ENCODE assay signal across 32 cellular contexts in genomic region chr2:217597681-217598080, GRCh38.
DNase-seq lines count a peak whose midpoint lies in the region; ATAC-seq, FAIRE-seq and TF ChIP-seq lines count a peak whose summit lies in the region.
"Had no signal": no experiment of that assay in that cellular context is flagged by ENCODE, and none has a peak within 500 bp of the region (broad histone marks: within the 10 kb centered on the region; RNA-seq: fewer than 3 reads in every experiment).

No MANE protein-coding gene starts in this region.

- TF ChIP-seq EP300 in H1 (IDR thresholded peaks at IDR 0.05; ENCODE audit: borderline replicate concordance in 1 of 2, low read depth in 2 of 2, low read length in 2 of 2): no peak
- TF ChIP-seq EP300 in esophagus muscularis mucosa (IDR thresholded peaks at IDR 0.05): no peak

- no peaks in the 10 kb centered on the region for H4K20me1 ChIP-seq in H1 (replicated peaks in 1 of 2; ENCODE audit: control insufficient read depth in 1 of 2, insufficient read depth in 2 of 2, low read length in 2 of 2)
- no peaks in the 10 kb centered on the region for H4K20me1 ChIP-seq in hepatocyte (ENCODE audit: insufficient read depth, poor library complexity, severe bottlenecking)
- H4K20me1 ChIP-seq: BLaER1; BLaER1 treated with 17β-estradiol and CSF1 and Interleukin-3, amounts not matched to agents 10 nM and 100 nM had no signal

- H3K18ac ChIP-seq in H1 (ENCODE audit: extremely low read depth, low read length): no peak overlapping the region

- no peak overlapping the region for H3K9ac ChIP-seq in H1 (replicated peaks in 1 of 4; ENCODE audit: extremely low read depth in 1 of 4, low read depth in 3 of 4, low read length in 3 of 4)
- H3K9ac ChIP-seq: BLaER1; BLaER1 treated with 17β-estradiol and CSF1 and Interleukin-3, amounts not matched to agents 10 nM and 100 nM had no signal

- H2BK120ac ChIP-seq in H1 (replicated peaks; ENCODE audit: low read depth, low read length): no peak overlapping the region

- no peak for TF ChIP-seq CTCF in H1 (IDR thresholded peaks at IDR 0.05; ENCODE audit: control extremely low read depth in 1 of 3, insufficient read depth in 1 of 3, low read depth in 1 of 3, low read length in 3 of 3)
- TF ChIP-seq CTCF in esophagus muscularis mucosa (IDR thresholded peaks at IDR 0.05): no peak
- TF ChIP-seq CTCF in hepatocyte (IDR thresholded peaks at IDR 0.05; ENCODE audit: poor library complexity): no peak
- no peak for TF ChIP-seq CTCF in GM13977 (IDR thresholded peaks at IDR 0.05; ENCODE audit: extremely low read depth, insufficient read depth, missing control alignments)

- H3K4ac ChIP-seq in H1 (replicated peaks; ENCODE audit: insufficient read length, low read depth, low read length): no peak overlapping the region

- no peak overlapping the region for H2AK5ac ChIP-seq in H1 (ENCODE audit: low read depth, low read length)

- no peak for ATAC-seq in HG02642 (IDR thresholded peaks at IDR 0.05; ENCODE audit: poor library complexity, unreplicated experiment)
- ATAC-seq: A549; CD8-positive, alpha-beta T cell had no signal

- no peak overlapping the region for H4K5ac ChIP-seq in H1 (ENCODE audit: insufficient read length, low read depth, low read length)

- no peak overlapping the region for H3K27ac ChIP-seq in H1 (ENCODE audit: low read depth, low read length)
- no peak overlapping the region for H3K27ac ChIP-seq in esophagus muscularis mucosa (replicated peaks in 1 of 4)
- no peak overlapping the region for H3K27ac ChIP-seq in hepatocyte
- H3K27ac ChIP-seq: 22Rv1; A549; BLaER1; BLaER1 treated with 17β-estradiol and CSF1 and Interleukin-3, amounts not matched to agents 10 nM and 100 nM; C4-2B had no signal

- H3K79me2 ChIP-seq in H1 (ENCODE audit: control insufficient read depth in 1 of 2, insufficient read depth in 2 of 2, low read length in 2 of 2) (no peaks in the 10 kb centered on the region), hepatocyte (no peaks in the 10 kb centered on the region)

- no peaks in the 10 kb centered on the region for H3K27me3 ChIP-seq in H1 (replicated peaks in 1 of 4; ENCODE audit: control insufficient read depth in 3 of 4, extremely low read depth in 1 of 4, insufficient read depth in 3 of 4, low read length in 3 of 4)
- no peaks in the 10 kb centered on the region for H3K27me3 ChIP-seq in esophagus muscularis mucosa
- no peaks in the 10 kb centered on the region for H3K27me3 ChIP-seq in hepatocyte
- H3K27me3 ChIP-seq: BE2C; BLaER1; BLaER1 treated with 17β-estradiol and CSF1 and Interleukin-3, amounts not matched to agents 10 nM and 100 nM had no signal

- no peaks in the 10 kb centered on the region for H3K9me2 ChIP-seq in hepatocyte (replicated peaks; ENCODE audit: insufficient read depth)

- no peak overlapping the region for H3K4me2 ChIP-seq in H1 (ENCODE audit: insufficient read depth in 1 of 2, low read depth in 2 of 2, low read length in 2 of 2)
- peak overlapping the region; percentile 32 for H3K4me2 ChIP-seq in hepatocyte
- H3K4me2 ChIP-seq: A549; BLaER1; BLaER1 treated with 17β-estradiol and CSF1 and Interleukin-3, amounts not matched to agents 10 nM and 100 nM had no signal

- TF ChIP-seq POLR2A in H1 (IDR thresholded peaks at IDR 0.05; ENCODE audit: control extremely low read depth in 1 of 2, low read depth in 2 of 2, low read length in 2 of 2): no peak
- TF ChIP-seq POLR2A in esophagus muscularis mucosa (IDR thresholded peaks at IDR 0.05; ENCODE audit: low read depth): no peak

- H2AFZ ChIP-seq in H1 (ENCODE audit: low read length) (no peak overlapping the region), hepatocyte (no peak overlapping the region)

- H3K56ac ChIP-seq in H1 (replicated peaks; ENCODE audit: insufficient read length, low read depth, low read length): no peak overlapping the region

- H3K4me3 ChIP-seq in H1 (ENCODE audit: extremely low read depth in 1 of 4, insufficient read depth in 2 of 4, low read depth in 3 of 4, low read length in 4 of 4) (no peak overlapping the region), esophagus muscularis mucosa (no peak overlapping the region), hepatocyte (no peak overlapping the region)
- H3K4me3 ChIP-seq: A549; BLaER1; BLaER1 treated with 17β-estradiol and CSF1 and Interleukin-3, amounts not matched to agents 10 nM and 100 nM had no signal

- no peaks in the 10 kb centered on the region for H3K79me1 ChIP-seq in H1 (ENCODE audit: low read depth, low read length)

- H2BK12ac ChIP-seq in H1 (ENCODE audit: low read depth, low read length): no peak overlapping the region

- H2BK20ac ChIP-seq in H1 (ENCODE audit: low read length): 0 out of 2 replicates have a peak overlapping the region, but pooled peaks have one; percentile 15

- H3K9me3 ChIP-seq in H1 (ENCODE audit: insufficient read depth in 2 of 2, low read depth in 1 of 2, low read length in 1 of 2) (no peaks in the 10 kb centered on the region), esophagus muscularis mucosa (no peaks in the 10 kb centered on the region), hepatocyte (ENCODE audit: low read depth) (no peaks in the 10 kb centered on the region)
- H3K9me3 ChIP-seq: A549; BE2C; BLaER1; BLaER1 treated with 17β-estradiol and CSF1 and Interleukin-3, amounts not matched to agents 10 nM and 100 nM; Caco-2 had no signal

- POLR2A ChIA-PET in H1 (lab: Charles Lee; ENCODE audit: partially characterized antibody): no interaction called here

- H2BK15ac ChIP-seq in H1 (ENCODE audit: low read length): no peak overlapping the region

- H3K23ac ChIP-seq in H1 (ENCODE audit: insufficient read length): no peak overlapping the region

- no peaks in the 10 kb centered on the region for H3K23me2 ChIP-seq in H1 (ENCODE audit: low read depth, low read length)

- no peaks in the 10 kb centered on the region for H3K36me3 ChIP-seq in H1 (ENCODE audit: control insufficient read depth in 2 of 4, insufficient read depth in 4 of 4, low read length in 3 of 4)
- no peaks in the 10 kb centered on the region for H3K36me3 ChIP-seq in esophagus muscularis mucosa
- no peaks in the 10 kb centered on the region for H3K36me3 ChIP-seq in hepatocyte (replicated peaks; ENCODE audit: insufficient read depth, low read depth)
- H3K36me3 ChIP-seq: BE2C; BLaER1; BLaER1 treated with 17β-estradiol and CSF1 and Interleukin-3, amounts not matched to agents 10 nM and 100 nM had no signal

- H4K8ac ChIP-seq in H1 (ENCODE audit: extremely low read depth, insufficient read depth, low read length): no peak overlapping the region

- H4K91ac ChIP-seq in H1 (replicated peaks; ENCODE audit: insufficient read length, low read length): no peak overlapping the region

- no peak for TF ChIP-seq RAD21 in H1 (IDR thresholded peaks at IDR 0.05 in 1 of 2, conservative IDR thresholded peaks at IDR 0.05 in 1 of 2; ENCODE audit: low read depth in 2 of 2, low read length in 2 of 2)

- H2BK5ac ChIP-seq in H1 (ENCODE audit: low read depth, low read length): no peak overlapping the region

- CTCF ChIA-PET in H1 (lab: Charles Lee; ENCODE audit: partially characterized antibody): interaction anchor here (0.6 to 1.9 kb wide), 3 partner anchors 46 to 79 kb away, joined by 3 to 6 read pairs (median 3); no protein-coding TSS in a partner anchor

- FAIRE-seq in H1 (lab: Jason Lieb, UNC): no peak
- FAIRE-seq: A204.1, A549, D721Med had no signal

- DNase-seq in H1 (ENCODE audit: low read depth in 1 of 2, low spot score in 2 of 2): no peak
- DNase-seq in esophagus muscularis mucosa (ENCODE audit: extremely low spot score): peak; percentile 90
- no peak for DNase-seq in hepatocyte (ENCODE audit: low spot score)
- no peak for DNase-seq in stimulated activated CD4-positive, alpha-beta T cell treated with anti-CD3 and anti-CD28 coated beads, Interleukin-4, amount 100 ng/mL, for 4 hours
- no peak for DNase-seq in GM13977 (ENCODE audit: low spot score)
- DNase-seq: 8988T; ACHN; AML-193; BE2C; Caco-2; Calu3; CD4-positive, alpha-beta memory T cell; CD4-positive, alpha-beta T cell; CD4-positive, CD25-positive, alpha-beta regulatory T cell; CD8-positive, alpha-beta memory T cell; CD8-positive, alpha-beta T cell; COR-L47; DMS 273 treated with DMSO at 0.1 percent for 48 hours; DMS153; DMS53; DMS79; DMS79 treated with DMSO at 0.1 percent for 48 hours; DND-41; EL had no signal

- in situ Hi-C loops in GM13977 (cut with MboI; ENCODE audit: low pct_unique_long_range_greater_than_20kb, low sequenced_read_pairs, unreplicated experiment): no loop called here

- 90% methylated on average over 6 of the region's 6 CpGs; no CpG with 5 or more reads in 1 of the 2 experiments for WGBS in H1 (ENCODE audit: extremely low coverage in 1 of 2, insufficient coverage in 1 of 2, insufficient read length in 1 of 2, insufficient replicate concordance in 2 of 2, low coverage in 1 of 2, low lambda C conversion rate in 2 of 2, missing lambda C conversion rate in 1 of 2), 2 experiments
- 96% methylated on average over 6 of the region's 6 CpGs for WGBS in esophagus muscularis mucosa
- WGBS in hepatocyte (ENCODE audit: low lambda C conversion rate, missing lambda C conversion rate): 92% methylated on average over 6 of the region's 6 CpGs

- H3K14ac ChIP-seq in H1 (ENCODE audit: insufficient read length): no peak overlapping the region

- intact Hi-C loops in esophagus muscularis mucosa (cut with DNase I): no loop called here

- H3K4me1 ChIP-seq in H1 (replicated peaks in 1 of 4; ENCODE audit: control insufficient read depth in 3 of 4, insufficient read depth in 4 of 4, low read length in 3 of 4) (peaks cover 0 to 9% (median 3%) of the 10 kb centered on the region in 4 experiments; a peak in 4 of 7 replicates), esophagus muscularis mucosa (no peaks in the 10 kb centered on the region), hepatocyte (ENCODE audit: insufficient read depth) (no peaks in the 10 kb centered on the region)
- H3K4me1 ChIP-seq: A549, BE2C, Caco-2 had no signal

TF ChIP-seq in H1, 55 proteins besides CTCF, POLR2A, EP300 and RAD21:
- TF ChIP-seq CTBP2 (IDR thresholded peaks at IDR 0.05; ENCODE audit: borderline replicate concordance, insufficient read depth, insufficient read length, low read length) (no peak), EZH2 (IDR thresholded peaks at IDR 0.05; ENCODE audit: low read depth, low read length, severe bottlenecking) (no peak), POU5F1 (IDR thresholded peaks at IDR 0.05; ENCODE audit: low read depth, low read length) (no peak), BCL11A (IDR thresholded peaks at IDR 0.05; ENCODE audit: low read depth in 2 of 2, low read length in 2 of 2) (no peak), CBX8 (IDR thresholded peaks at IDR 0.05; ENCODE audit: borderline replicate concordance, low read depth, low read length) (no peak), CEBPB (IDR thresholded peaks at IDR 0.05; ENCODE audit: low read depth, low read length) (no peak), NANOG (IDR thresholded peaks at IDR 0.05; ENCODE audit: insufficient read depth, low read depth, low read length, poor library complexity, severe bottlenecking) (no peak), JUN (IDR thresholded peaks at IDR 0.05; ENCODE audit: low read depth, low read length) (no peak), RBBP5 (IDR thresholded peaks at IDR 0.05; ENCODE audit: borderline replicate concordance, low read depth, low read length) (no peak)
